Comparison of ENCODE assay signal across 19 cellular contexts in genomic region chr10:10803273-10803672, GRCh38.
DNase-seq lines count a peak whose midpoint lies in the region; ATAC-seq and TF ChIP-seq lines count a peak whose summit lies in the region.
"Had no signal": no experiment of that assay in that cellular context is flagged by ENCODE, and none has a peak within 500 bp of the region (broad histone marks: within the 10 kb centered on the region; RNA-seq: fewer than 3 reads in every experiment).

No MANE protein-coding gene starts in this region.

- no peaks in the 10 kb centered on the region for H4K20me1 ChIP-seq in IMR-90 (ENCODE audit: insufficient read depth, low read length)

- H2AFZ ChIP-seq in IMR-90 (replicated peaks; ENCODE audit: low read length, poor library complexity) = no peak overlapping the region
- H2AFZ ChIP-seq: neural progenitor cell had no signal

- H3K18ac ChIP-seq in IMR-90 (ENCODE audit: low read depth, low read length) = no peak overlapping the region

- H3K27ac Mint-ChIP-seq in immature natural killer cell = no peak overlapping the region
- H3K27ac Mint-ChIP-seq: activated naive CD4-positive, alpha-beta T cell treated with anti-CD3 and anti-CD28 coated beads, Interleukin-2, amount 10 ng/mL, durations not matched to agents 7 days and 5 days; B cell; neural progenitor cell had no signal

- WGBS in IMR-90 (ENCODE audit: extremely low coverage in 2 of 2, insufficient read length in 1 of 2), 2 experiments = no CpG with 5 or more reads among the region's 1 CpG

- peaks cover 0 to 2% (median 0%) of the 10 kb centered on the region in 6 donors for H3K9me3 Mint-ChIP-seq in immature natural killer cell
- H3K9me3 Mint-ChIP-seq: activated naive CD4-positive, alpha-beta T cell treated with anti-CD3 and anti-CD28 coated beads, Interleukin-2, amount 10 ng/mL, durations not matched to agents 7 days and 5 days had no signal

- H3K79me1 ChIP-seq in IMR-90 (ENCODE audit: low read depth in 1 of 2, low read length in 2 of 2) = no peaks in the 10 kb centered on the region

- H3K4me3 ChIP-seq in IMR-90 (ENCODE audit: insufficient read depth, low read depth, low read length) = no peak overlapping the region
- H3K4me3 ChIP-seq in fibroblast of the aortic adventitia (ENCODE audit: low read depth, low read length) = no peak overlapping the region
- H3K4me3 ChIP-seq in thoracic aorta = peak overlapping the region; percentile 13
- H3K4me3 ChIP-seq: neural progenitor cell had no signal

- H3K56ac ChIP-seq in IMR-90 (ENCODE audit: extremely low read depth, insufficient read depth, low read length) = no peak overlapping the region

- no TSS peak for BruUV-seq in IMR-90 (replicated peaks; lab: Mats Ljungman, UMichigan)

- peaks cover 13% of the 10 kb centered on the region for H3K4me1 ChIP-seq in IMR-90 (ENCODE audit: control insufficient read depth, insufficient read depth, low read length)
- H3K4me1 ChIP-seq in thoracic aorta (ENCODE audit: control insufficient read depth in 1 of 2, low read depth in 2 of 2) = peaks cover 13 to 82% of the 10 kb centered on the region in 2 donors

- no peak overlapping the region for H3K4me2 ChIP-seq in IMR-90 (ENCODE audit: low read depth, low read length)
- H3K4me2 ChIP-seq: neural progenitor cell had no signal

- in situ Hi-C loops in IMR-90 (cut with MboI; ENCODE audit: low sequenced_read_pairs) = loop anchor here (25.0 kb wide), 1 partner anchor 1191 kb away; no protein-coding TSS in a partner anchor

- H3K27me3 ChIP-seq in IMR-90 (ENCODE audit: control insufficient read depth, insufficient read depth, low read length) = no peaks in the 10 kb centered on the region
- H3K27me3 ChIP-seq in thoracic aorta (replicated peaks; ENCODE audit: insufficient read depth) = no peaks in the 10 kb centered on the region
- H3K27me3 ChIP-seq: neural progenitor cell had no signal

- no peak overlapping the region for H2BK20ac ChIP-seq in IMR-90 (ENCODE audit: low read depth, low read length)

- H3K36me3 Mint-ChIP-seq in immature natural killer cell = no peaks in the 10 kb centered on the region
- H3K36me3 Mint-ChIP-seq: activated naive CD4-positive, alpha-beta T cell treated with anti-CD3 and anti-CD28 coated beads, Interleukin-2, amount 10 ng/mL, durations not matched to agents 7 days and 5 days; neural progenitor cell had no signal

- no peak overlapping the region for H2BK5ac ChIP-seq in IMR-90 (ENCODE audit: low read depth, low read length, poor library complexity, severe bottlenecking)

- no peaks in the 10 kb centered on the region for H3K4me1 Mint-ChIP-seq in immature natural killer cell
- H3K4me1 Mint-ChIP-seq: activated naive CD4-positive, alpha-beta T cell treated with anti-CD3 and anti-CD28 coated beads, Interleukin-2, amount 10 ng/mL, durations not matched to agents 7 days and 5 days; B cell had no signal

- no peak overlapping the region for H3K9ac ChIP-seq in IMR-90 (ENCODE audit: low read depth, low read length)
- H3K9ac ChIP-seq: neural progenitor cell had no signal

- no peak overlapping the region for H2AK9ac ChIP-seq in IMR-90 (replicated peaks; ENCODE audit: low read depth, low read length, poor library complexity)

- no peak overlapping the region for H2BK120ac ChIP-seq in IMR-90 (ENCODE audit: low read depth, low read length)

- TF ChIP-seq POLR2A in IMR-90 (IDR thresholded peaks at IDR 0.05; ENCODE audit: low read depth, low read length) = no peak

- H3K27me3 Mint-ChIP-seq in immature natural killer cell (ENCODE audit: low read depth in 3 of 3) = peaks cover 0 to 5% (median 1%) of the 10 kb centered on the region in 3 donors

- CTCF ChIA-PET in IMR-90 (lab: Yijun Ruan, JAX) = no interaction called here

- POLR2A ChIA-PET in IMR-90 (lab: Charles Lee; ENCODE audit: unreplicated experiment) = no interaction called here

- no peak for TF ChIP-seq RAD21 in IMR-90 (IDR thresholded peaks at IDR 0.05; ENCODE audit: low read length)

- no peak for ATAC-seq in IMR-90 (ENCODE audit: low read depth)
- no peak for ATAC-seq in thoracic aorta (ENCODE audit: insufficient number of reproducible peaks, low FRiP score, low read depth)
- no peak for ATAC-seq in activated CD4-positive, CD25-positive, alpha-beta regulatory T cell treated with anti-CD3 and anti-CD28 coated beads, Interleukin-2, amount 50 U/mL, for 24 hours
- ATAC-seq: stimulated activated naive CD8-positive, alpha-beta T cell treated with anti-CD3 and anti-CD28 coated beads, Interleukin-15, Interleukin-2, amounts not matched to agents 100 U/mL and 50 U/mL, for 24 hours had no signal

- no peak overlapping the region for H2BK15ac ChIP-seq in IMR-90 (ENCODE audit: low read depth, low read length)

- H3K14ac ChIP-seq in IMR-90 (replicated peaks; ENCODE audit: low read depth, low read length) = no peak overlapping the region

- dilution Hi-C loops in IMR-90 (cut with HindIII; ENCODE audit: low sequenced_read_pairs, unreplicated experiment) = no loop called here

- H4K91ac ChIP-seq in IMR-90 (ENCODE audit: insufficient read depth, low read depth, low read length) = no peak overlapping the region

- H3K9me3 ChIP-seq in IMR-90 (ENCODE audit: control insufficient read depth, insufficient read depth, low read length) (no peaks in the 10 kb centered on the region), thoracic aorta (no peaks in the 10 kb centered on the region)

- no peak for DNase-seq in IMR-90
- DNase-seq in fibroblast of the aortic adventitia (ENCODE audit: low read depth) = peak; percentile 86
- peak; percentile 54 for DNase-seq in medulla oblongata (ENCODE audit: extremely low spot score)
- DNase-seq in thoracic aorta (ENCODE audit: low spot score) = no peak
- no peak for DNase-seq in stimulated activated CD4-positive, alpha-beta T cell treated with anti-CD3 and anti-CD28 coated beads, Interleukin-4, amount 100 ng/mL, for 24 hours
- DNase-seq in immature natural killer cell = no peak
- no peak for DNase-seq in OCI-M2 (lab: John Stamatoyannopoulos, UW; ENCODE audit: unreplicated experiment)
- DNase-seq: activated CD4-positive, alpha-beta T cell treated with anti-CD3 and anti-CD28 coated beads, Interleukin-2, amount 50 U/mL, for 4 hours; activated naive CD4-positive, alpha-beta T cell treated with anti-CD3 and anti-CD28 coated beads, Interleukin-2, amount 10 ng/mL, durations not matched to agents 7 days and 5 days; EL; HCEC 1CT; NCI-H1048; NCI-H2107; NCI-H526; stimulated activated CD4-positive, alpha-beta T cell treated with anti-CD3 and anti-CD28 coated beads, Interleukin-15, amount 100 ng/mL, for 24 hours; stimulated activated naive CD8-positive, alpha-beta T cell treated with anti-CD3 and anti-CD28 coated beads, Interleukin-15, Interleukin-2, amounts not matched to agents 100 U/mL and 50 U/mL, for 24 hours had no signal

- intact Hi-C loops in IMR-90 (cut with micrococcal nuclease) = no loop called here

- no peak overlapping the region for H4K5ac ChIP-seq in IMR-90 (ENCODE audit: low read depth, low read length)

- H3K4ac ChIP-seq in IMR-90 (ENCODE audit: low read depth, low read length) = no peak overlapping the region

- H3K4me3 Mint-ChIP-seq in immature natural killer cell = no peak overlapping the region
- H3K4me3 Mint-ChIP-seq: activated naive CD4-positive, alpha-beta T cell treated with anti-CD3 and anti-CD28 coated beads, Interleukin-2, amount 10 ng/mL, durations not matched to agents 7 days and 5 days; B cell; neural progenitor cell had no signal

- H3K23ac ChIP-seq in IMR-90 (ENCODE audit: low read depth, low read length) = no peak overlapping the region

- no peaks in the 10 kb centered on the region for H3K36me3 ChIP-seq in IMR-90 (ENCODE audit: control insufficient read depth, insufficient read depth, low read length)
- no peaks in the 10 kb centered on the region for H3K36me3 ChIP-seq in thoracic aorta
- H3K36me3 ChIP-seq: neural progenitor cell had no signal

- H2AK5ac ChIP-seq in IMR-90 (ENCODE audit: low read depth, low read length) = peak overlapping the region; percentile 49; the same call in 1 of the 2 replicates

- no peak overlapping the region for H4K8ac ChIP-seq in IMR-90 (ENCODE audit: low read depth in 2 of 2, low read length in 2 of 2)

- peaks cover 4% of the 10 kb centered on the region; the same call in 1 of the 2 replicates for H3K9me1 ChIP-seq in IMR-90 (ENCODE audit: insufficient read depth, low read length)

- TF ChIP-seq CTCF in IMR-90 (conservative IDR thresholded peaks at IDR 0.05; ENCODE audit: low read depth, low read length) = no peak
- no peak for TF ChIP-seq CTCF in fibroblast of the aortic adventitia (IDR thresholded peaks at IDR 0.05; ENCODE audit: insufficient read depth, low read length)
- TF ChIP-seq CTCF in thoracic aorta (IDR thresholded peaks at IDR 0.05) = no peak

- H3K27ac ChIP-seq in IMR-90 (ENCODE audit: insufficient read depth, low read length) = no peak overlapping the region
- H3K27ac ChIP-seq in thoracic aorta = peak overlapping the region; percentile 41 to 95
- H3K27ac ChIP-seq: neural progenitor cell had no signal

TF ChIP-seq in IMR-90, 13 proteins besides CTCF, POLR2A, EP300 and RAD21 (continues in another document):
- TF ChIP-seq RFX5 (IDR thresholded peaks at IDR 0.05; ENCODE audit: low read depth, low read length) (no peak), SMC3 (IDR thresholded peaks at IDR 0.05; ENCODE audit: low read depth, low read length) (no peak), FOS (IDR thresholded peaks at IDR 0.05; ENCODE audit: low read depth, low read length) (no peak), MAZ (IDR thresholded peaks at IDR 0.05; ENCODE audit: borderline replicate concordance, low read depth, low read length) (no peak), CHD1 (IDR thresholded peaks at IDR 0.05; ENCODE audit: low read depth, low read length) (no peak), USF2 (IDR thresholded peaks at IDR 0.05; ENCODE audit: low read depth, low read length) (no peak), NFE2L2 (IDR thresholded peaks at IDR 0.05; ENCODE audit: low read depth, low read length) (no peak), RCOR1 (IDR thresholded peaks at IDR 0.05; ENCODE audit: insufficient replicate concordance, low read length) (no peak), MXI1 (IDR thresholded peaks at IDR 0.05; ENCODE audit: borderline replicate concordance, low read depth, low read length) (no peak), BHLHE40 (IDR thresholded peaks at IDR 0.05; ENCODE audit: low read depth, low read length) (no peak)

Comparison
In these comparisons a context has a peak if more than half of its experiments do, and no peak if none do; other contexts are left out.
1. DNase-seq: peak in fibroblast of the aortic adventitia (single experiment) and medulla oblongata (single experiment); none in IMR-90 (single experiment), thoracic aorta (single experiment), stimulated activated CD4-positive, alpha-beta T cell treated with anti-CD3 and anti-CD28 coated beads, Interleukin-4, amount 100 ng/mL, for 24 hours (single experiment), immature natural killer cell (0 of 3) and OCI-M2 (single experiment).